Comparison of ENCODE assay signal across 1 cellular context in the genomic region with DNA sequence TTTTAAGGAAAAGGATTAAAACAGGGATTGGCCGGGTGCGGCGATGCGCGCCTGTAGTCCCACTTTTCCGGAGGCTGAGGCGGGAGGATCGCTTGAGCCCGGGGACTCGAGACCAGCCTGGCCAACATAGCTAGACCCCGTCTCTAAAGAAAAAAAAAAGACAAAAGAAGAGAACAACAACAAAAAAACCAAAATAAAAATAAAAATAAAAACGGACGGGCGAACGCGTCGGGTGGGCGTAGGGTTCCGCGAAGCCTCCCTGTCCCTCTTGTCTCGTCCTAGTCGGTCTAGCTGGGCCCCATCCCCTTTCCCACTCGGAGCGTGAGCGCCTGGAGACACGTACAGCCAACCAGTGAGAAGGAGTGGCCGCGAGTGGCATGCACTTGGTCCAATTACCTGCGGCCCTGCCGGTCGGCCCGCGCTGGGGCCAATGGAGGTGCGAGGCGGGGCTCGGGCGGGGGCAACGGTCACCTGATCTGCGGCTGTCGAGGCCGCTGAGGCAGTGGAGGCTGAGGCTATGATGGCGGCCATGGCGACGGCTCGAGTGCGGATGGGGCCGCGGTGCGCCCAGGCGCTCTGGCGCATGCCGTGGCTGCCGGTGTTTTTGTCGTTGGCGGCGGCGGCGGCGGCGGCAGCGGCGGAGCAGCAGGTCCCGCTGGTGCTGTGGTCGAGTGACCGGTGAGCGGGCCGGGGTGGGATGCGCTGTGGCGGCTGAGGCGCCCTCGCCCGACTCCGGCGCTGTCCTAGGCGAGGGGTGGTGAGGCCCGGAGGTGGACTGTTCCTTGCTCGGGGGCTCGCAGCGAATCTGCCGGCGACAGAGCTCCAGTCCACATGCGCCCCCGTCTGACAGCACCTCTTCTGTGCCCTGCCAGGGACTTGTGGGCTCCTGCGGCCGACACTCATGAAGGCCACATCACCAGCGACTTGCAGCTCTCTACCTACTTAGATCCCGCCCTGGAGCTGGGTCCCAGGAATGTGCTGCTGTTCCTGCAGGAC.
TF ChIP-seq lines count a peak whose summit lies in the region.

A gene with protein sequence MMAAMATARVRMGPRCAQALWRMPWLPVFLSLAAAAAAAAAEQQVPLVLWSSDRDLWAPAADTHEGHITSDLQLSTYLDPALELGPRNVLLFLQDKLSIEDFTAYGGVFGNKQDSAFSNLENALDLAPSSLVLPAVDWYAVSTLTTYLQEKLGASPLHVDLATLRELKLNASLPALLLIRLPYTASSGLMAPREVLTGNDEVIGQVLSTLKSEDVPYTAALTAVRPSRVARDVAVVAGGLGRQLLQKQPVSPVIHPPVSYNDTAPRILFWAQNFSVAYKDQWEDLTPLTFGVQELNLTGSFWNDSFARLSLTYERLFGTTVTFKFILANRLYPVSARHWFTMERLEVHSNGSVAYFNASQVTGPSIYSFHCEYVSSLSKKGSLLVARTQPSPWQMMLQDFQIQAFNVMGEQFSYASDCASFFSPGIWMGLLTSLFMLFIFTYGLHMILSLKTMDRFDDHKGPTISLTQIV (plus strand): TSS at position 502 of the 996 bp plus-strand sequence. CDS start 16 bp downstream, at position 518.

TF ChIP-seq in HepG2, 621 proteins besides CTCF, POLR2A, EP300 and RAD21 (continued from another document and continues in another):
- TF ChIP-seq, protein P1, sequence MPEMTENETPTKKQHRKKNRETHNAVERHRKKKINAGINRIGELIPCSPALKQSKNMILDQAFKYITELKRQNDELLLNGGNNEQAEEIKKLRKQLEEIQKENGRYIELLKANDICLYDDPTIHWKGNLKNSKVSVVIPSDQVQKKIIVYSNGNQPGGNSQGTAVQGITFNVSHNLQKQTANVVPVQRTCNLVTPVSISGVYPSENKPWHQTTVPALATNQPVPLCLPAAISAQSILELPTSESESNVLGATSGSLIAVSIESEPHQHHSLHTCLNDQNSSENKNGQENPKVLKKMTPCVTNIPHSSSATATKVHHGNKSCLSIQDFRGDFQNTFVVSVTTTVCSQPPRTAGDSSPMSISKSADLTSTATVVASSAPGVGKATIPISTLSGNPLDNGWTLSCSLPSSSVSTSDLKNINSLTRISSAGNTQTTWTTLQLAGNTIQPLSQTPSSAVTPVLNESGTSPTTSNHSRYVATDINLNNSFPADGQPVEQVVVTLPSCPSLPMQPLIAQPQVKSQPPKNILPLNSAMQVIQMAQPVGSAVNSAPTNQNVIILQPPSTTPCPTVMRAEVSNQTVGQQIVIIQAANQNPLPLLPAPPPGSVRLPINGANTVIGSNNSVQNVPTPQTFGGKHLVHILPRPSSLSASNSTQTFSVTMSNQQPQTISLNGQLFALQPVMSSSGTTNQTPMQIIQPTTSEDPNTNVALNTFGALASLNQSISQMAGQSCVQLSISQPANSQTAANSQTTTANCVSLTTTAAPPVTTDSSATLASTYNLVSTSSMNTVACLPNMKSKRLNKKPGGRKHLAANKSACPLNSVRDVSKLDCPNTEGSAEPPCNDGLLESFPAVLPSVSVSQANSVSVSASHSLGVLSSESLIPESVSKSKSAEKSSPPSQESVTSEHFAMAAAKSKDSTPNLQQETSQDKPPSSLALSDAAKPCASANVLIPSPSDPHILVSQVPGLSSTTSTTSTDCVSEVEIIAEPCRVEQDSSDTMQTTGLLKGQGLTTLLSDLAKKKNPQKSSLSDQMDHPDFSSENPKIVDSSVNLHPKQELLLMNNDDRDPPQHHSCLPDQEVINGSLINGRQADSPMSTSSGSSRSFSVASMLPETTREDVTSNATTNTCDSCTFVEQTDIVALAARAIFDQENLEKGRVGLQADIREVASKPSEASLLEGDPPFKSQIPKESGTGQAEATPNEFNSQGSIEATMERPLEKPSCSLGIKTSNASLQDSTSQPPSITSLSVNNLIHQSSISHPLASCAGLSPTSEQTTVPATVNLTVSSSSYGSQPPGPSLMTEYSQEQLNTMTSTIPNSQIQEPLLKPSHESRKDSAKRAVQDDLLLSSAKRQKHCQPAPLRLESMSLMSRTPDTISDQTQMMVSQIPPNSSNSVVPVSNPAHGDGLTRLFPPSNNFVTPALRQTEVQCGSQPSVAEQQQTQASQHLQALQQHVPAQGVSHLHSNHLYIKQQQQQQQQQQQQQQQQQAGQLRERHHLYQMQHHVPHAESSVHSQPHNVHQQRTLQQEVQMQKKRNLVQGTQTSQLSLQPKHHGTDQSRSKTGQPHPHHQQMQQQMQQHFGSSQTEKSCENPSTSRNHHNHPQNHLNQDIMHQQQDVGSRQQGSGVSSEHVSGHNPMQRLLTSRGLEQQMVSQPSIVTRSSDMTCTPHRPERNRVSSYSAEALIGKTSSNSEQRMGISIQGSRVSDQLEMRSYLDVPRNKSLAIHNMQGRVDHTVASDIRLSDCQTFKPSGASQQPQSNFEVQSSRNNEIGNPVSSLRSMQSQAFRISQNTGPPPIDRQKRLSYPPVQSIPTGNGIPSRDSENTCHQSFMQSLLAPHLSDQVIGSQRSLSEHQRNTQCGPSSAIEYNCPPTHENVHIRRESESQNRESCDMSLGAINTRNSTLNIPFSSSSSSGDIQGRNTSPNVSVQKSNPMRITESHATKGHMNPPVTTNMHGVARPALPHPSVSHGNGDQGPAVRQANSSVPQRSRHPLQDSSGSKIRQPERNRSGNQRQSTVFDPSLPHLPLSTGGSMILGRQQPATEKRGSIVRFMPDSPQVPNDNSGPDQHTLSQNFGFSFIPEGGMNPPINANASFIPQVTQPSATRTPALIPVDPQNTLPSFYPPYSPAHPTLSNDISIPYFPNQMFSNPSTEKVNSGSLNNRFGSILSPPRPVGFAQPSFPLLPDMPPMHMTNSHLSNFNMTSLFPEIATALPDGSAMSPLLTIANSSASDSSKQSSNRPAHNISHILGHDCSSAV (CRISPR knock-in tag; IDR thresholded peaks at IDR 0.05; ENCODE audit: borderline replicate concordance), result no peak
- no peak for TF ChIP-seq WIZ (CRISPR knock-in tag; IDR thresholded peaks at IDR 0.05)
- TF ChIP-seq, protein P2, sequence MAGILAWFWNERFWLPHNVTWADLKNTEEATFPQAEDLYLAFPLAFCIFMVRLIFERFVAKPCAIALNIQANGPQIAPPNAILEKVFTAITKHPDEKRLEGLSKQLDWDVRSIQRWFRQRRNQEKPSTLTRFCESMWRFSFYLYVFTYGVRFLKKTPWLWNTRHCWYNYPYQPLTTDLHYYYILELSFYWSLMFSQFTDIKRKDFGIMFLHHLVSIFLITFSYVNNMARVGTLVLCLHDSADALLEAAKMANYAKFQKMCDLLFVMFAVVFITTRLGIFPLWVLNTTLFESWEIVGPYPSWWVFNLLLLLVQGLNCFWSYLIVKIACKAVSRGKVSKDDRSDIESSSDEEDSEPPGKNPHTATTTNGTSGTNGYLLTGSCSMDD (CRISPR knock-in tag; IDR thresholded peaks at IDR 0.05), result no peak
- TF ChIP-seq, protein P3, sequence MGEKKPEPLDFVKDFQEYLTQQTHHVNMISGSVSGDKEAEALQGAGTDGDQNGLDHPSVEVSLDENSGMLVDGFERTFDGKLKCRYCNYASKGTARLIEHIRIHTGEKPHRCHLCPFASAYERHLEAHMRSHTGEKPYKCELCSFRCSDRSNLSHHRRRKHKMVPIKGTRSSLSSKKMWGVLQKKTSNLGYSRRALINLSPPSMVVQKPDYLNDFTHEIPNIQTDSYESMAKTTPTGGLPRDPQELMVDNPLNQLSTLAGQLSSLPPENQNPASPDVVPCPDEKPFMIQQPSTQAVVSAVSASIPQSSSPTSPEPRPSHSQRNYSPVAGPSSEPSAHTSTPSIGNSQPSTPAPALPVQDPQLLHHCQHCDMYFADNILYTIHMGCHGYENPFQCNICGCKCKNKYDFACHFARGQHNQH (CRISPR knock-in tag; IDR thresholded peaks at IDR 0.05), result no peak
- TF ChIP-seq ESRRA (CRISPR knock-in tag; IDR thresholded peaks at IDR 0.05; ENCODE audit: low read depth), result no peak
- TF ChIP-seq, protein P4, sequence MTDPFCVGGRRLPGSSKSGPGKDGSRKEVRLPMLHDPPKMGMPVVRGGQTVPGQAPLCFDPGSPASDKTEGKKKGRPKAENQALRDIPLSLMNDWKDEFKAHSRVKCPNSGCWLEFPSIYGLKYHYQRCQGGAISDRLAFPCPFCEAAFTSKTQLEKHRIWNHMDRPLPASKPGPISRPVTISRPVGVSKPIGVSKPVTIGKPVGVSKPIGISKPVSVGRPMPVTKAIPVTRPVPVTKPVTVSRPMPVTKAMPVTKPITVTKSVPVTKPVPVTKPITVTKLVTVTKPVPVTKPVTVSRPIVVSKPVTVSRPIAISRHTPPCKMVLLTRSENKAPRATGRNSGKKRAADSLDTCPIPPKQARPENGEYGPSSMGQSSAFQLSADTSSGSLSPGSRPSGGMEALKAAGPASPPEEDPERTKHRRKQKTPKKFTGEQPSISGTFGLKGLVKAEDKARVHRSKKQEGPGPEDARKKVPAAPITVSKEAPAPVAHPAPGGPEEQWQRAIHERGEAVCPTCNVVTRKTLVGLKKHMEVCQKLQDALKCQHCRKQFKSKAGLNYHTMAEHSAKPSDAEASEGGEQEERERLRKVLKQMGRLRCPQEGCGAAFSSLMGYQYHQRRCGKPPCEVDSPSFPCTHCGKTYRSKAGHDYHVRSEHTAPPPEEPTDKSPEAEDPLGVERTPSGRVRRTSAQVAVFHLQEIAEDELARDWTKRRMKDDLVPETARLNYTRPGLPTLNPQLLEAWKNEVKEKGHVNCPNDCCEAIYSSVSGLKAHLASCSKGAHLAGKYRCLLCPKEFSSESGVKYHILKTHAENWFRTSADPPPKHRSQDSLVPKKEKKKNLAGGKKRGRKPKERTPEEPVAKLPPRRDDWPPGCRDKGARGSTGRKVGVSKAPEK (CRISPR knock-in tag; IDR thresholded peaks at IDR 0.05; ENCODE audit: borderline replicate concordance), result no peak
- TF ChIP-seq, protein P5, sequence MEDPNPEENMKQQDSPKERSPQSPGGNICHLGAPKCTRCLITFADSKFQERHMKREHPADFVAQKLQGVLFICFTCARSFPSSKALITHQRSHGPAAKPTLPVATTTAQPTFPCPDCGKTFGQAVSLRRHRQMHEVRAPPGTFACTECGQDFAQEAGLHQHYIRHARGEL (CRISPR knock-in tag; IDR thresholded peaks at IDR 0.05), result no peak
- no peak for TF ChIP-seq ZNF329 (CRISPR knock-in tag; IDR thresholded peaks at IDR 0.05; ENCODE audit: low read depth)
- TF ChIP-seq, protein P6, sequence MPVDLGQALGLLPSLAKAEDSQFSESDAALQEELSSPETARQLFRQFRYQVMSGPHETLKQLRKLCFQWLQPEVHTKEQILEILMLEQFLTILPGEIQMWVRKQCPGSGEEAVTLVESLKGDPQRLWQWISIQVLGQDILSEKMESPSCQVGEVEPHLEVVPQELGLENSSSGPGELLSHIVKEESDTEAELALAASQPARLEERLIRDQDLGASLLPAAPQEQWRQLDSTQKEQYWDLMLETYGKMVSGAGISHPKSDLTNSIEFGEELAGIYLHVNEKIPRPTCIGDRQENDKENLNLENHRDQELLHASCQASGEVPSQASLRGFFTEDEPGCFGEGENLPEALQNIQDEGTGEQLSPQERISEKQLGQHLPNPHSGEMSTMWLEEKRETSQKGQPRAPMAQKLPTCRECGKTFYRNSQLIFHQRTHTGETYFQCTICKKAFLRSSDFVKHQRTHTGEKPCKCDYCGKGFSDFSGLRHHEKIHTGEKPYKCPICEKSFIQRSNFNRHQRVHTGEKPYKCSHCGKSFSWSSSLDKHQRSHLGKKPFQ (CRISPR knock-in tag; IDR thresholded peaks at IDR 0.05; ENCODE audit: insufficient replicate concordance), result no peak
- TF ChIP-seq ZSCAN25 (CRISPR knock-in tag; IDR thresholded peaks at IDR 0.05), result no peak
- peak; percentile 65; the same call in 1 of the 2 replicates for TF ChIP-seq ZNF724P (CRISPR knock-in tag; IDR thresholded peaks at IDR 0.05; ENCODE audit: borderline replicate concordance)
- TF ChIP-seq, protein P7, sequence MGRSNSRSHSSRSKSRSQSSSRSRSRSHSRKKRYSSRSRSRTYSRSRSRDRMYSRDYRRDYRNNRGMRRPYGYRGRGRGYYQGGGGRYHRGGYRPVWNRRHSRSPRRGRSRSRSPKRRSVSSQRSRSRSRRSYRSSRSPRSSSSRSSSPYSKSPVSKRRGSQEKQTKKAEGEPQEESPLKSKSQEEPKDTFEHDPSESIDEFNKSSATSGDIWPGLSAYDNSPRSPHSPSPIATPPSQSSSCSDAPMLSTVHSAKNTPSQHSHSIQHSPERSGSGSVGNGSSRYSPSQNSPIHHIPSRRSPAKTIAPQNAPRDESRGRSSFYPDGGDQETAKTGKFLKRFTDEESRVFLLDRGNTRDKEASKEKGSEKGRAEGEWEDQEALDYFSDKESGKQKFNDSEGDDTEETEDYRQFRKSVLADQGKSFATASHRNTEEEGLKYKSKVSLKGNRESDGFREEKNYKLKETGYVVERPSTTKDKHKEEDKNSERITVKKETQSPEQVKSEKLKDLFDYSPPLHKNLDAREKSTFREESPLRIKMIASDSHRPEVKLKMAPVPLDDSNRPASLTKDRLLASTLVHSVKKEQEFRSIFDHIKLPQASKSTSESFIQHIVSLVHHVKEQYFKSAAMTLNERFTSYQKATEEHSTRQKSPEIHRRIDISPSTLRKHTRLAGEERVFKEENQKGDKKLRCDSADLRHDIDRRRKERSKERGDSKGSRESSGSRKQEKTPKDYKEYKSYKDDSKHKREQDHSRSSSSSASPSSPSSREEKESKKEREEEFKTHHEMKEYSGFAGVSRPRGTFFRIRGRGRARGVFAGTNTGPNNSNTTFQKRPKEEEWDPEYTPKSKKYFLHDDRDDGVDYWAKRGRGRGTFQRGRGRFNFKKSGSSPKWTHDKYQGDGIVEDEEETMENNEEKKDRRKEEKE (IDR thresholded peaks at IDR 0.05), result no peak
- peak; percentile 43 for TF ChIP-seq CBX1 (IDR thresholded peaks at IDR 0.05; ENCODE audit: low read depth)
- TF ChIP-seq ZNF136 (CRISPR knock-in tag; IDR thresholded peaks at IDR 0.05; ENCODE audit: low read depth), result no peak
- TF ChIP-seq, protein P8, sequence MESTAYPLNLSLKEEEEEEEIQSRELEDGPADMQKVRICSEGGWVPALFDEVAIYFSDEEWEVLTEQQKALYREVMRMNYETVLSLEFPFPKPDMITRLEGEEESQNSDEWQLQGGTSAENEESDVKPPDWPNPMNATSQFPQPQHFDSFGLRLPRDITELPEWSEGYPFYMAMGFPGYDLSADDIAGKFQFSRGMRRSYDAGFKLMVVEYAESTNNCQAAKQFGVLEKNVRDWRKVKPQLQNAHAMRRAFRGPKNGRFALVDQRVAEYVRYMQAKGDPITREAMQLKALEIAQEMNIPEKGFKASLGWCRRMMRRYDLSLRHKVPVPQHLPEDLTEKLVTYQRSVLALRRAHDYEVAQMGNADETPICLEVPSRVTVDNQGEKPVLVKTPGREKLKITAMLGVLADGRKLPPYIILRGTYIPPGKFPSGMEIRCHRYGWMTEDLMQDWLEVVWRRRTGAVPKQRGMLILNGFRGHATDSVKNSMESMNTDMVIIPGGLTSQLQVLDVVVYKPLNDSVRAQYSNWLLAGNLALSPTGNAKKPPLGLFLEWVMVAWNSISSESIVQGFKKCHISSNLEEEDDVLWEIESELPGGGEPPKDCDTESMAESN (CRISPR knock-in tag; conservative IDR thresholded peaks at IDR 0.05), result peak; percentile 49; the same call in 1 of the 2 replicates
- TF ChIP-seq, protein P9, sequence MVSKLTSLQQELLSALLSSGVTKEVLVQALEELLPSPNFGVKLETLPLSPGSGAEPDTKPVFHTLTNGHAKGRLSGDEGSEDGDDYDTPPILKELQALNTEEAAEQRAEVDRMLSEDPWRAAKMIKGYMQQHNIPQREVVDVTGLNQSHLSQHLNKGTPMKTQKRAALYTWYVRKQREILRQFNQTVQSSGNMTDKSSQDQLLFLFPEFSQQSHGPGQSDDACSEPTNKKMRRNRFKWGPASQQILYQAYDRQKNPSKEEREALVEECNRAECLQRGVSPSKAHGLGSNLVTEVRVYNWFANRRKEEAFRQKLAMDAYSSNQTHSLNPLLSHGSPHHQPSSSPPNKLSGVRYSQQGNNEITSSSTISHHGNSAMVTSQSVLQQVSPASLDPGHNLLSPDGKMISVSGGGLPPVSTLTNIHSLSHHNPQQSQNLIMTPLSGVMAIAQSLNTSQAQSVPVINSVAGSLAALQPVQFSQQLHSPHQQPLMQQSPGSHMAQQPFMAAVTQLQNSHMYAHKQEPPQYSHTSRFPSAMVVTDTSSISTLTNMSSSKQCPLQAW (CRISPR knock-in tag; IDR thresholded peaks at IDR 0.05), result no peak
- no peak for TF ChIP-seq FOXK2 (IDR thresholded peaks at IDR 0.05)
- TF ChIP-seq ZNF30 (CRISPR knock-in tag; IDR thresholded peaks at IDR 0.05), result no peak
- TF ChIP-seq SSRP1 (CRISPR knock-in tag; IDR thresholded peaks at IDR 0.05), result no peak
- TF ChIP-seq SP5 (CRISPR knock-in tag; IDR thresholded peaks at IDR 0.05; ENCODE audit: borderline replicate concordance, low read depth), result no peak
